Comparison of ENCODE assay signal across 1 cellular context in the genomic region with DNA sequence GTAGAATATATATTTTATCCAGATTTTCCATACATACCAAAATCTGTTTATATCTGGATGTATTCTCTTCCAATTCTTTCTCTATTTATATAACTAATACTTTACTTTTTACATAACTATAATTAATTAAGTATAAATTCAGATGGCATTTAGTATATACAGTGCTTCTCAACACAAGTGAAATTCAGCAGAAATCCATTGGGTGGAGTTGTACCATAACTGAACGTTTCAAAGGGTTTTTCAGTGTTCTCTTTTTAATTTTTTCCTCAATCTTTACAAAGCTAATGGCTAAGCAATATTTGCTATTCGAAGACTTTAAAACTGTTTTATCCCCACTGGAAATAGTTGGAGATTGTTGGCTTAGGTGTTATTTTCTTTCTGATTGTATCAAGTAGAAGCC.
TF ChIP-seq lines count a peak whose summit lies in the region.

No MANE protein-coding gene starts in this region.

TF ChIP-seq in HepG2, 621 proteins besides CTCF, POLR2A, EP300 and RAD21:
- TF ChIP-seq STAG1 (CRISPR knock-in tag; IDR thresholded peaks at IDR 0.05) (peak; percentile 36; the same call in 1 of the 2 replicates), ZFP37 (CRISPR knock-in tag; IDR thresholded peaks at IDR 0.05; ENCODE audit: borderline replicate concordance) (no peak), PCBP1 (IDR thresholded peaks at IDR 0.05; ENCODE audit: borderline replicate concordance, low read depth, low read length) (no peak), ZNF556 (CRISPR knock-in tag; IDR thresholded peaks at IDR 0.05; ENCODE audit: borderline replicate concordance) (no peak), SP2 (CRISPR knock-in tag; IDR thresholded peaks at IDR 0.05) (no peak), ZNF784 (CRISPR knock-in tag; IDR thresholded peaks at IDR 0.05; ENCODE audit: borderline replicate concordance) (no peak)
